Comparison of ENCODE assay signal across 1 cellular context in genomic region chr11:130314184-130314748, GRCh38.
TF ChIP-seq lines count a peak whose summit lies in the region.

No MANE protein-coding gene starts in this region.

TF ChIP-seq in HepG2, 621 proteins besides CTCF, POLR2A, EP300 and RAD21 (continued from another document and continues in another):
- TF ChIP-seq ZHX1 (CRISPR knock-in tag; IDR thresholded peaks at IDR 0.05; ENCODE audit: low read depth) (no peak), ETS1 (CRISPR knock-in tag; IDR thresholded peaks at IDR 0.05) (no peak), SIN3B (IDR thresholded peaks at IDR 0.05; ENCODE audit: low read length) (no peak), ARNT2 (CRISPR knock-in tag; IDR thresholded peaks at IDR 0.05; ENCODE audit: low read depth) (no peak), ZNF138 (CRISPR knock-in tag; IDR thresholded peaks at IDR 0.05; ENCODE audit: low read depth) (no peak), NR2F6 (IDR thresholded peaks at IDR 0.05) (no peak), NR2F6 (CRISPR knock-in tag; IDR thresholded peaks at IDR 0.05) (no peak), ZMYM4 (CRISPR knock-in tag; IDR thresholded peaks at IDR 0.05) (peak; percentile 48; the same call in 1 of the 2 replicates), ZNF878 (CRISPR knock-in tag; IDR thresholded peaks at IDR 0.05) (no peak), MXD3 (CRISPR knock-in tag; IDR thresholded peaks at IDR 0.05) (no peak; the same call in 1 of the 2 replicates), IRF1 (CRISPR knock-in tag; IDR thresholded peaks at IDR 0.05; ENCODE audit: low read depth) (no peak), KDM5B (CRISPR knock-in tag; IDR thresholded peaks at IDR 0.05; ENCODE audit: borderline replicate concordance) (peak; percentile 55; the same call in 1 of the 2 replicates), CBX5 (CRISPR knock-in tag; IDR thresholded peaks at IDR 0.05; ENCODE audit: borderline replicate concordance) (no peak), SMAD3 (CRISPR knock-in tag; IDR thresholded peaks at IDR 0.05) (no peak), ZNF180 (CRISPR knock-in tag; IDR thresholded peaks at IDR 0.05; ENCODE audit: borderline replicate concordance, low read depth) (no peak), ATF7-NPFF (CRISPR knock-in tag; IDR thresholded peaks at IDR 0.05; ENCODE audit: low read depth) (no peak), KDM1A (CRISPR knock-in tag; IDR thresholded peaks at IDR 0.05) (no peak), PRDM10 (CRISPR knock-in tag; IDR thresholded peaks at IDR 0.05; ENCODE audit: low read depth) (no peak), ZNF576 (CRISPR knock-in tag; IDR thresholded peaks at IDR 0.05) (no peak), ELF3 (CRISPR knock-in tag; IDR thresholded peaks at IDR 0.05) (no peak), MAX (IDR thresholded peaks at IDR 0.05) (peak; percentile 76), HMGXB4 (CRISPR knock-in tag; IDR thresholded peaks at IDR 0.05; ENCODE audit: borderline replicate concordance in 1 of 2, low read depth in 1 of 2) (peak; percentile 52 to 60; a peak in 2 of 4 replicates), ZNF646 (CRISPR knock-in tag; IDR thresholded peaks at IDR 0.05) (0 out of 2 replicates have a peak, but pooled peaks have one; percentile 33), ATF1 (CRISPR knock-in tag; IDR thresholded peaks at IDR 0.05) (no peak), HCFC1 (IDR thresholded peaks at IDR 0.05; ENCODE audit: low read depth, low read length) (no peak), ZNF207 (IDR thresholded peaks at IDR 0.05; ENCODE audit: borderline replicate concordance) (no peak), CBX1 (IDR thresholded peaks at IDR 0.05; ENCODE audit: low read depth) (no peak), STAT6 (CRISPR knock-in tag; IDR thresholded peaks at IDR 0.05; ENCODE audit: borderline replicate concordance) (no peak), ZXDC (CRISPR knock-in tag; IDR thresholded peaks at IDR 0.05) (0 out of 2 replicates have a peak, but pooled peaks have one; percentile 20), SRF (IDR thresholded peaks at IDR 0.05; ENCODE audit: low read depth, low read length) (no peak)
